In genomic region chr9:97440160-97440559, GRCh38 we compare ENCODE assay signal across 27 cellular contexts.
DNase-seq lines count a peak whose midpoint lies in the region; ATAC-seq and TF ChIP-seq lines count a peak whose summit lies in the region.
"Had no signal": no experiment of that assay in that cellular context is flagged by ENCODE, and none has a peak within 500 bp of the region (broad histone marks: within the 10 kb centered on the region; RNA-seq: fewer than 3 reads in every experiment).

No MANE protein-coding gene starts in this region.

- DNase-seq in NCI-H748 (lab: John Stamatoyannopoulos, UW; ENCODE audit: unreplicated experiment) (peak; percentile 42), NCI-H748 treated with DMSO at 0.1 percent for 48 hours (lab: John Stamatoyannopoulos, UW) (no peak), NCI-H146 treated with DMSO at 0.1 percent for 48 hours (lab: John Stamatoyannopoulos, UW; ENCODE audit: unreplicated experiment) (peak; percentile 78), WERI-Rb-1 (peak; percentile 52), GDM1 (lab: John Stamatoyannopoulos, UW) (no peak), germinal center (ENCODE audit: low spot score) (no peak)
- DNase-seq in stimulated activated naive B cell treated with anti-CD40 and anti-IgM and Interleukin-4, amounts not matched to agents 10 μg/mL and 1 μg/mL and 100 μg/mL, for 72 hours: no peak
- DNase-seq: activated CD8-positive, alpha-beta T cell treated with anti-CD3 and anti-CD28 coated beads for 36 hours; amygdala; BE2C; islet precursor cell; naive thymus-derived CD8-positive, alpha-beta T cell; NCI-H1105; NCI-H2171; NCI-H524 treated with DMSO at 0.1 percent for 48 hours; RPMI8226; stimulated activated naive CD8-positive, alpha-beta T cell treated with anti-CD3 and anti-CD28 coated beads, Interleukin-15, amount 100 ng/mL, for 72 hours; T-helper 17 cell; thyroid gland had no signal

- no peak for ATAC-seq in GM18505 (IDR thresholded peaks at IDR 0.05; ENCODE audit: unreplicated experiment)
- no peak for ATAC-seq in stimulated activated naive B cell treated with anti-CD40 and anti-IgM and Interleukin-4, amounts not matched to agents 10 μg/mL and 1 μg/mL and 100 μg/mL, for 72 hours (replicated peaks)
- ATAC-seq: A549; activated CD8-positive, alpha-beta T cell treated with anti-CD3 and anti-CD28 coated beads for 36 hours; activated T-helper 17 cell treated with anti-CD3 and anti-CD28 coated beads, Interleukin-2, amount 50 U/mL, for 72 hours; naive thymus-derived CD8-positive, alpha-beta T cell; SK-N-SH treated with all-trans-retinoic acid at 6 μM for 48 hours; stimulated activated naive CD8-positive, alpha-beta T cell treated with anti-CD3 and anti-CD28 coated beads, Interleukin-15, amount 100 ng/mL, for 72 hours; T-helper 17 cell had no signal

- no peak overlapping the region for H3K4me3 Mint-ChIP-seq in stimulated activated naive B cell treated with anti-CD40 and anti-IgM and Interleukin-4, amounts not matched to agents 10 μg/mL and 1 μg/mL and 100 μg/mL, for 72 hours
- H3K4me3 Mint-ChIP-seq: activated CD8-positive, alpha-beta T cell treated with anti-CD3 and anti-CD28 coated beads for 36 hours; activated naive CD4-positive, alpha-beta T cell treated with anti-CD3 and anti-CD28 coated beads, Interleukin-2, amount 50 U/mL, for 24 hours; activated T-helper 17 cell treated with anti-CD3 and anti-CD28 coated beads, Interleukin-2, amount 50 U/mL, for 72 hours; mesothelial cell of epicardium; naive thymus-derived CD8-positive, alpha-beta T cell; stimulated activated naive CD8-positive, alpha-beta T cell treated with anti-CD3 and anti-CD28 coated beads, Interleukin-15, amount 100 ng/mL, for 72 hours; T-helper 17 cell had no signal

- H3K27me3 ChIP-seq in WERI-Rb-1 (ENCODE audit: insufficient read depth, low read depth, severe bottlenecking): no peaks in the 10 kb centered on the region
- H3K27me3 ChIP-seq: BE2C, breast epithelium, thyroid gland had no signal

- peaks cover 2 to 20% of the 10 kb centered on the region in 2 donors for H3K36me3 Mint-ChIP-seq in stimulated activated naive B cell treated with anti-CD40 and anti-IgM and Interleukin-4, amounts not matched to agents 10 μg/mL and 1 μg/mL and 100 μg/mL, for 72 hours

- no peak overlapping the region for H3K27ac ChIP-seq in WERI-Rb-1
- H3K27ac ChIP-seq: A549, breast epithelium, skin epidermis, thyroid gland had no signal

- H3K36me3 ChIP-seq in WERI-Rb-1: no peaks in the 10 kb centered on the region
- H3K36me3 ChIP-seq: BE2C, breast epithelium had no signal

- H3K4me1 Mint-ChIP-seq in stimulated activated naive B cell treated with anti-CD40 and anti-IgM and Interleukin-4, amounts not matched to agents 10 μg/mL and 1 μg/mL and 100 μg/mL, for 72 hours: no peaks in the 10 kb centered on the region
- H3K4me1 Mint-ChIP-seq: activated naive CD4-positive, alpha-beta T cell treated with anti-CD3 and anti-CD28 coated beads, Interleukin-2, amount 50 U/mL, for 24 hours; activated T-helper 17 cell treated with anti-CD3 and anti-CD28 coated beads, Interleukin-2, amount 50 U/mL, for 72 hours; mesothelial cell of epicardium; naive thymus-derived CD8-positive, alpha-beta T cell; stimulated activated naive CD8-positive, alpha-beta T cell treated with anti-CD3 and anti-CD28 coated beads, Interleukin-15, amount 100 ng/mL, for 72 hours had no signal

- no peaks in the 10 kb centered on the region for H3K9me3 ChIP-seq in WERI-Rb-1 (ENCODE audit: severe bottlenecking)
- H3K9me3 ChIP-seq: A549, BE2C, breast epithelium, thyroid gland had no signal

- no peak overlapping the region for H3K4me3 ChIP-seq in WERI-Rb-1 (ENCODE audit: low read depth, low read length)
- H3K4me3 ChIP-seq: A549, breast epithelium, skin epidermis, thyroid gland had no signal

- no peak for TF ChIP-seq POLR2A in GM18505 (IDR thresholded peaks at IDR 0.05; ENCODE audit: borderline replicate concordance, extremely low read depth, insufficient read depth, insufficient read length)

- no peak overlapping the region for H3K27ac Mint-ChIP-seq in stimulated activated naive B cell treated with anti-CD40 and anti-IgM and Interleukin-4, amounts not matched to agents 10 μg/mL and 1 μg/mL and 100 μg/mL, for 72 hours
- H3K27ac Mint-ChIP-seq: activated CD8-positive, alpha-beta T cell treated with anti-CD3 and anti-CD28 coated beads for 36 hours; activated naive CD4-positive, alpha-beta T cell treated with anti-CD3 and anti-CD28 coated beads, Interleukin-2, amount 50 U/mL, for 24 hours; activated T-helper 17 cell treated with anti-CD3 and anti-CD28 coated beads, Interleukin-2, amount 50 U/mL, for 72 hours; mesothelial cell of epicardium; stimulated activated naive CD8-positive, alpha-beta T cell treated with anti-CD3 and anti-CD28 coated beads, Interleukin-15, amount 100 ng/mL, for 72 hours; T-helper 17 cell had no signal

- no peaks in the 10 kb centered on the region for H3K9me3 Mint-ChIP-seq in stimulated activated naive B cell treated with anti-CD40 and anti-IgM and Interleukin-4, amounts not matched to agents 10 μg/mL and 1 μg/mL and 100 μg/mL, for 72 hours
- H3K9me3 Mint-ChIP-seq: activated CD8-positive, alpha-beta T cell treated with anti-CD3 and anti-CD28 coated beads for 36 hours; activated naive CD4-positive, alpha-beta T cell treated with anti-CD3 and anti-CD28 coated beads, Interleukin-2, amount 50 U/mL, for 24 hours; activated T-helper 17 cell treated with anti-CD3 and anti-CD28 coated beads, Interleukin-2, amount 50 U/mL, for 72 hours; mesothelial cell of epicardium; naive thymus-derived CD8-positive, alpha-beta T cell; stimulated activated naive CD8-positive, alpha-beta T cell treated with anti-CD3 and anti-CD28 coated beads, Interleukin-15, amount 100 ng/mL, for 72 hours had no signal

- TF ChIP-seq CTCF in WERI-Rb-1 (IDR thresholded peaks at IDR 0.05; ENCODE audit: low read depth, low read length): peak; percentile 31

- no peaks in the 10 kb centered on the region for H3K27me3 Mint-ChIP-seq in stimulated activated naive B cell treated with anti-CD40 and anti-IgM and Interleukin-4, amounts not matched to agents 10 μg/mL and 1 μg/mL and 100 μg/mL, for 72 hours
- H3K27me3 Mint-ChIP-seq: activated CD8-positive, alpha-beta T cell treated with anti-CD3 and anti-CD28 coated beads for 36 hours; activated naive CD4-positive, alpha-beta T cell treated with anti-CD3 and anti-CD28 coated beads, Interleukin-2, amount 50 U/mL, for 24 hours; activated T-helper 17 cell treated with anti-CD3 and anti-CD28 coated beads, Interleukin-2, amount 50 U/mL, for 72 hours; naive thymus-derived CD8-positive, alpha-beta T cell; stimulated activated naive CD8-positive, alpha-beta T cell treated with anti-CD3 and anti-CD28 coated beads, Interleukin-15, amount 100 ng/mL, for 72 hours; T-helper 17 cell had no signal

Comparison
In these comparisons a context has a peak if more than half of its experiments do, and no peak if none do; other contexts are left out.
1. DNase-seq: peak in NCI-H748 (single experiment), NCI-H146 treated with DMSO at 0.1 percent for 48 hours (single experiment) and WERI-Rb-1 (single experiment); none in NCI-H748 treated with DMSO at 0.1 percent for 48 hours (single experiment), GDM1 (single experiment), stimulated activated naive B cell treated with anti-CD40 and anti-IgM and Interleukin-4, amounts not matched to agents 10 μg/mL and 1 μg/mL and 100 μg/mL, for 72 hours (single experiment) and germinal center (single experiment).